ENCODE assay signal across 8 cellular contexts in the genomic region with DNA sequence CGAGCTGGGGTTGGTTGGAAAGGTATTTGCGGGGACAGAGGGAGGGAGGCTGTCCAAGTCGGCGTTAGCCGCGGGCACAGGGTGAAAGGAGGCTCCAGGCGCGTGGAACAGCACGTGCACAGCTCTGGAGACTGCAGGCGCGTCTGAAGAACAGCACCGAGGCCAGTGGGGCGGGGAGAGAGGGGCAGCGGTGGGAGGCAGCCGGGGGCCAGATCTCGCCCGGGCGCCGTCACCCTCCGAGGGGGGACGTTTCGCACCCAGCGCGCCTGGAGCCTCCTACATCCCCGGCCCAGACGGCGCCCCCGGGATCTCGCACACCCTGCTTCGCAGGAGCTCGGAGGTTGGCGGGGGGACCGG.
A peak's percentile ranks its signal among the peaks of the same experiment; 100 is the strongest.
DNase-seq lines count a peak whose midpoint lies in the region; ATAC-seq and TF ChIP-seq lines count a peak whose summit lies in the region.

No MANE protein-coding gene starts in this region.

- no peak overlapping the region for H3K9ac ChIP-seq in iPS-20b (ENCODE audit: low read depth, low read length)

- H3K4me1 ChIP-seq in iPS-20b (ENCODE audit: insufficient read depth, low read length): no peaks in the 10 kb centered on the region
- peaks cover 33% of the 10 kb centered on the region for H3K4me1 ChIP-seq in suprapubic skin

- ATAC-seq in T-helper 17 cell: no peak

- peak overlapping the region; percentile 84 for H3K27ac Mint-ChIP-seq in activated naive CD4-positive, alpha-beta T cell treated with anti-CD3 and anti-CD28 coated beads, Interleukin-2, amount 10 ng/mL, durations not matched to agents 7 days and 5 days
- H3K27ac Mint-ChIP-seq in T-helper 17 cell: peak overlapping the region; percentile 89

- CTCF ChIA-PET in activated naive CD4-positive, alpha-beta T cell treated with anti-CD3 and anti-CD28 coated beads, Interleukin-2, amount 10 ng/mL, durations not matched to agents 7 days and 5 days (lab: Charles Lee): interaction anchor here (1.4 to 6.2 kb wide), 2 partner anchors 10 to 18 kb away, joined by 5 to 32 read pairs; no protein-coding TSS in a partner anchor

- peak overlapping the region; percentile 92 for H3K4me3 Mint-ChIP-seq in activated naive CD4-positive, alpha-beta T cell treated with anti-CD3 and anti-CD28 coated beads, Interleukin-2, amount 10 ng/mL, durations not matched to agents 7 days and 5 days
- peak overlapping the region; percentile 97 for H3K4me3 Mint-ChIP-seq in T-helper 17 cell

- TF ChIP-seq CTCF in suprapubic skin (IDR thresholded peaks at IDR 0.05): no peak

- H3K9me3 ChIP-seq in T-helper 17 cell (ENCODE audit: control insufficient read depth, low read length, poor library complexity, severe bottlenecking): no peaks in the 10 kb centered on the region
- no peaks in the 10 kb centered on the region for H3K9me3 ChIP-seq in iPS-20b (ENCODE audit: insufficient read depth, low read depth, low read length)
- no peaks in the 10 kb centered on the region for H3K9me3 ChIP-seq in suprapubic skin

- peaks cover 92% of the 10 kb centered on the region for H3K27me3 Mint-ChIP-seq in activated naive CD4-positive, alpha-beta T cell treated with anti-CD3 and anti-CD28 coated beads, Interleukin-2, amount 10 ng/mL, durations not matched to agents 7 days and 5 days
- H3K27me3 Mint-ChIP-seq in T-helper 17 cell: peaks cover 5% of the 10 kb centered on the region

- no peak overlapping the region for H3K27ac ChIP-seq in iPS-20b (ENCODE audit: low read length)
- H3K27ac ChIP-seq in suprapubic skin: no peak overlapping the region

- no peaks in the 10 kb centered on the region for H3K36me3 ChIP-seq in iPS-20b (ENCODE audit: insufficient read depth, low read depth, low read length)
- no peaks in the 10 kb centered on the region for H3K36me3 ChIP-seq in suprapubic skin

- WGBS in suprapubic skin: 0% methylated on average over 15 of the region's 33 CpGs

- no peak for TF ChIP-seq POLR2A in suprapubic skin (IDR thresholded peaks at IDR 0.05)

- H3K4me3 ChIP-seq in iPS-20b (ENCODE audit: low read length): peak overlapping the region; percentile 69
- H3K4me3 ChIP-seq in suprapubic skin: peak overlapping the region; percentile 75

- no peak for DNase-seq in activated naive CD4-positive, alpha-beta T cell treated with anti-CD3 and anti-CD28 coated beads, Interleukin-2, amount 10 ng/mL, durations not matched to agents 7 days and 5 days
- DNase-seq in activated naive CD4-positive, alpha-beta T cell treated with Interleukin-2 at 50 U/mL for 16 hours: no peak
- DNase-seq in T-helper 17 cell (no peak), suprapubic skin (ENCODE audit: low spot score in 2 of 2) (no peak), NCI-H1694 (lab: John Stamatoyannopoulos, UW) (no peak), NCI-H2227 treated with DMSO at 0.1 percent for 48 hours (lab: John Stamatoyannopoulos, UW) (no peak), MV-4-11 (lab: John Stamatoyannopoulos, UW) (no peak)

- TF ChIP-seq EP300 in suprapubic skin (IDR thresholded peaks at IDR 0.05): no peak

- no peaks in the 10 kb centered on the region for H3K36me3 Mint-ChIP-seq in activated naive CD4-positive, alpha-beta T cell treated with anti-CD3 and anti-CD28 coated beads, Interleukin-2, amount 10 ng/mL, durations not matched to agents 7 days and 5 days
- peaks cover 2% of the 10 kb centered on the region for H3K36me3 Mint-ChIP-seq in T-helper 17 cell (ENCODE audit: low read depth)

- no peaks in the 10 kb centered on the region for H3K9me3 Mint-ChIP-seq in activated naive CD4-positive, alpha-beta T cell treated with anti-CD3 and anti-CD28 coated beads, Interleukin-2, amount 10 ng/mL, durations not matched to agents 7 days and 5 days

- H3K4me1 Mint-ChIP-seq in activated naive CD4-positive, alpha-beta T cell treated with anti-CD3 and anti-CD28 coated beads, Interleukin-2, amount 10 ng/mL, durations not matched to agents 7 days and 5 days: peaks cover 29% of the 10 kb centered on the region
- H3K4me1 Mint-ChIP-seq in T-helper 17 cell: peaks cover 13% of the 10 kb centered on the region

- H3K27me3 ChIP-seq in iPS-20b (ENCODE audit: insufficient read depth, low read length) (peaks cover 53% of the 10 kb centered on the region), suprapubic skin (peaks cover 21% of the 10 kb centered on the region)
